In genomic region chr9:20568406-20568805, GRCh38 we compare ENCODE assay signal across 1 cellular context.
TF ChIP-seq lines count a peak whose summit lies in the region.

No MANE protein-coding gene starts in this region.

TF ChIP-seq in IMR-90, 13 proteins besides CTCF, POLR2A, EP300 and RAD21 (continued from another document):
- TF ChIP-seq, protein P1, sequence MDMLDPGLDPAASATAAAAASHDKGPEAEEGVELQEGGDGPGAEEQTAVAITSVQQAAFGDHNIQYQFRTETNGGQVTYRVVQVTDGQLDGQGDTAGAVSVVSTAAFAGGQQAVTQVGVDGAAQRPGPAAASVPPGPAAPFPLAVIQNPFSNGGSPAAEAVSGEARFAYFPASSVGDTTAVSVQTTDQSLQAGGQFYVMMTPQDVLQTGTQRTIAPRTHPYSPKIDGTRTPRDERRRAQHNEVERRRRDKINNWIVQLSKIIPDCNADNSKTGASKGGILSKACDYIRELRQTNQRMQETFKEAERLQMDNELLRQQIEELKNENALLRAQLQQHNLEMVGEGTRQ (IDR thresholded peaks at IDR 0.05; ENCODE audit: low read depth, low read length), result no peak
- no peak for TF ChIP-seq SMC3 (IDR thresholded peaks at IDR 0.05; ENCODE audit: low read depth, low read length)
TF ChIP-seq in IMR-90: peak in this region for 0.
